In genomic region chr2:86194751-86195054, GRCh38 we compare ENCODE assay signal across 8 cellular contexts. TPM values are rescaled to one million over a fixed set of nuclear protein-coding genes. Genes with fewer than 3 reads are reported as not detected.
A peak's percentile ranks its signal among the peaks of the same experiment; 100 is the strongest.
DNase-seq lines count a peak whose midpoint lies in the region; ATAC-seq and TF ChIP-seq lines count a peak whose summit lies in the region.

No MANE protein-coding gene starts in this region.

- no peak for TF ChIP-seq POLR2A in upper lobe of left lung (IDR thresholded peaks at IDR 0.05)

- peak overlapping the region; percentile 98 for H3K9ac ChIP-seq in mesenchymal stem cell (ENCODE audit: low read length)

- no peak overlapping the region for H2AFZ ChIP-seq in mesenchymal stem cell (ENCODE audit: low read depth, low read length)

- H3K18ac ChIP-seq in mesenchymal stem cell (ENCODE audit: low read depth in 1 of 2, low read length in 2 of 2): no peak overlapping the region

- H3K4me2 ChIP-seq in mesenchymal stem cell (ENCODE audit: low read length, poor library complexity, severe bottlenecking): peak overlapping the region; percentile 95

- H3K36me3 ChIP-seq in mesenchymal stem cell (ENCODE audit: control insufficient read depth in 1 of 2, insufficient read depth in 2 of 2, low read depth in 1 of 2, low read length in 2 of 2) (peaks cover 3 to 14% of the 10 kb centered on the region in 2 experiments), upper lobe of left lung (peaks cover 0 to 5% (median 0%) of the 10 kb centered on the region in 4 donors)

- H3K23ac ChIP-seq in mesenchymal stem cell (ENCODE audit: low read length in 2 of 2): no peak overlapping the region

- H3K27ac ChIP-seq in C4-2B: peak overlapping the region; percentile 87
- H3K27ac ChIP-seq in caudate nucleus (ENCODE audit: low read depth, low read length): peak overlapping the region; percentile 92
- H3K27ac ChIP-seq in mesenchymal stem cell (ENCODE audit: low read length, poor library complexity, severe bottlenecking): peak overlapping the region; percentile 74
- peak overlapping the region; percentile 96 to 100 (median 98) for H3K27ac ChIP-seq in upper lobe of left lung

- no peak for ATAC-seq in upper lobe of left lung (ENCODE audit: low FRiP score in 2 of 2)
- ATAC-seq in HG03280 (IDR thresholded peaks at IDR 0.05; ENCODE audit: unreplicated experiment): no peak
- no peak for ATAC-seq in GM18520 (IDR thresholded peaks at IDR 0.05; ENCODE audit: unreplicated experiment)

- no peak overlapping the region for H2BK120ac ChIP-seq in mesenchymal stem cell (ENCODE audit: low read depth, low read length)

- H4K8ac ChIP-seq in mesenchymal stem cell (ENCODE audit: low read length): no peak overlapping the region

- H2BK15ac ChIP-seq in mesenchymal stem cell (ENCODE audit: low read depth, poor library complexity, severe bottlenecking): no peak overlapping the region

- peak overlapping the region; percentile 95 for H3K4me3 ChIP-seq in Jurkat, Clone E6-1 (ENCODE audit: low read length)
- H3K4me3 ChIP-seq in mesenchymal stem cell (ENCODE audit: insufficient read depth in 1 of 2, low read depth in 1 of 2, low read length in 2 of 2) (peak overlapping the region; percentile 90 to 99), upper lobe of left lung (peak overlapping the region in 3 of 4 donors; percentile 74 to 98 (median 79))

- H3K9me3 ChIP-seq in mesenchymal stem cell (ENCODE audit: control insufficient read depth, low read length) (no peaks in the 10 kb centered on the region), upper lobe of left lung (no peaks in the 10 kb centered on the region)

- H3K27me3 ChIP-seq in mesenchymal stem cell (ENCODE audit: control insufficient read depth in 1 of 2, insufficient read depth in 1 of 2, low read length in 2 of 2) (no peaks in the 10 kb centered on the region), upper lobe of left lung (no peaks in the 10 kb centered on the region)

- H2BK12ac ChIP-seq in mesenchymal stem cell (ENCODE audit: low read length in 2 of 2): no peak overlapping the region

- H3K4ac ChIP-seq in mesenchymal stem cell (ENCODE audit: low read depth in 1 of 2, low read length in 2 of 2): no peak overlapping the region

- no peak for TF ChIP-seq EP300 in upper lobe of left lung (IDR thresholded peaks at IDR 0.05)

- no peak overlapping the region for H4K91ac ChIP-seq in mesenchymal stem cell (ENCODE audit: low read length)

- peaks cover 9% of the 10 kb centered on the region for H3K4me1 ChIP-seq in mesenchymal stem cell (ENCODE audit: control insufficient read depth, insufficient read depth, low read depth, low read length)
- peaks cover 24 to 57% (median 34%) of the 10 kb centered on the region in 4 donors for H3K4me1 ChIP-seq in upper lobe of left lung

- TF ChIP-seq CTCF in C4-2B (conservative IDR thresholded peaks at IDR 0.05) (no peak), upper lobe of left lung (IDR thresholded peaks at IDR 0.05) (no peak)

- no peak overlapping the region for H2BK5ac ChIP-seq in mesenchymal stem cell (ENCODE audit: low read depth, low read length, poor library complexity, severe bottlenecking)

- 0% methylated on average over 17 of the region's 17 CpGs for WGBS in mesenchymal stem cell
- WGBS in upper lobe of left lung, 2 donors: 0 to 2% methylated on average over 16 to 17 of the region's 17 CpGs

- H3K14ac ChIP-seq in mesenchymal stem cell (ENCODE audit: low read length in 2 of 2): no peak overlapping the region

- H3K79me1 ChIP-seq in mesenchymal stem cell (replicated peaks; ENCODE audit: low read length, poor library complexity, severe bottlenecking): peaks cover 3% of the 10 kb centered on the region

- no peak for DNase-seq in Jurkat, Clone E6-1 (ENCODE audit: low read depth, low spot score)
- DNase-seq in caudate nucleus (lab: John Stamatoyannopoulos, UW) (peak in 22 of 61 donors; percentile 80 to 97 (median 92)), mesenchymal stem cell (no peak), upper lobe of left lung (peak in 1 of 2 donors; percentile 98), SIG-M5 treated with dmso at 0.1 percent for 504 hours (lab: John Stamatoyannopoulos, UW; ENCODE audit: unreplicated experiment) (no peak)

- no peak overlapping the region for H2AK5ac ChIP-seq in mesenchymal stem cell (ENCODE audit: low read length, severe bottlenecking)

RNA-seq across cellular contexts. Expression of gene IMMT, which starts 0.6 kb away (rescaled TPM):
- polyA plus RNA-seq in Jurkat, Clone E6-1 (2012; ENCODE audit: insufficient read depth, insufficient read length): 124 TPM
- polyA plus RNA-seq in mesenchymal stem cell (2013, experiment 1 of 2): 77.0 TPM
- 76.1 TPM for polyA plus RNA-seq in mesenchymal stem cell (2013, experiment 2 of 2)
- total RNA-seq in upper lobe of left lung: 10 to 100 TPM; 36.7 to 65.4 (median 54.8) TPM

RNA-seq across cellular contexts. Expression of gene MRPL35, which starts 4.6 kb away (rescaled TPM):
- 91.5 TPM for polyA plus RNA-seq in Jurkat, Clone E6-1 (2012; ENCODE audit: insufficient read depth, insufficient read length)
- 35.3 TPM for polyA plus RNA-seq in mesenchymal stem cell (2013, experiment 1 of 2)
- 39.0 TPM for polyA plus RNA-seq in mesenchymal stem cell (2013, experiment 2 of 2)
- 10 to 100 TPM in 5 of 6 donors, 1 to 10 TPM in 1; 9.9 to 21.5 (median 16.6) TPM for total RNA-seq in upper lobe of left lung
